Comparison of ENCODE assay signal across 8 cellular contexts in genomic region chr1:37890378-37891014, GRCh38. TPM values are rescaled to one million over a fixed set of nuclear protein-coding genes. Genes with fewer than 3 reads are reported as not detected.
A peak's percentile ranks its signal among the peaks of the same experiment; 100 is the strongest.
DNase-seq lines count a peak whose midpoint lies in the region; ATAC-seq and FAIRE-seq lines count a peak whose summit lies in the region.

No MANE protein-coding gene starts in this region.

- H3K27me3 Mint-ChIP-seq in activated CD4-positive, alpha-beta T cell treated with anti-CD3 and anti-CD28 coated beads, Interleukin-2, amount 10 ng/mL, durations not matched to agents 7 days and 5 days = no peaks in the 10 kb centered on the region

- H3K27ac Mint-ChIP-seq in activated CD4-positive, alpha-beta T cell treated with anti-CD3 and anti-CD28 coated beads, Interleukin-2, amount 10 ng/mL, durations not matched to agents 7 days and 5 days = no peak overlapping the region

- CTCF ChIA-PET in activated CD4-positive, alpha-beta T cell treated with anti-CD3 and anti-CD28 coated beads, Interleukin-2, amount 10 ng/mL, durations not matched to agents 7 days and 5 days (lab: Charles Lee) = no interaction called here

- no peak overlapping the region for H3K4me3 Mint-ChIP-seq in activated CD4-positive, alpha-beta T cell treated with anti-CD3 and anti-CD28 coated beads, Interleukin-2, amount 10 ng/mL, durations not matched to agents 7 days and 5 days

- peak; percentile 87 for FAIRE-seq in TTC549 (lab: Jason Lieb, UNC)

- POLR2A ChIA-PET in activated CD4-positive, alpha-beta T cell treated with anti-CD3 and anti-CD28 coated beads, Interleukin-2, amount 10 ng/mL, durations not matched to agents 7 days and 5 days (lab: Charles Lee) = no interaction called here

- H3K4me1 Mint-ChIP-seq in activated CD4-positive, alpha-beta T cell treated with anti-CD3 and anti-CD28 coated beads, Interleukin-2, amount 10 ng/mL, durations not matched to agents 7 days and 5 days = peaks cover 2% of the 10 kb centered on the region

- peaks cover 23% of the 10 kb centered on the region for H3K36me3 Mint-ChIP-seq in activated CD4-positive, alpha-beta T cell treated with anti-CD3 and anti-CD28 coated beads, Interleukin-2, amount 10 ng/mL, durations not matched to agents 7 days and 5 days (ENCODE audit: low read depth)

- H3K9me3 Mint-ChIP-seq in activated CD4-positive, alpha-beta T cell treated with anti-CD3 and anti-CD28 coated beads, Interleukin-2, amount 10 ng/mL, durations not matched to agents 7 days and 5 days = no peaks in the 10 kb centered on the region

- DNase-seq in activated CD4-positive, alpha-beta T cell treated with anti-CD3 and anti-CD28 coated beads, Interleukin-2, amount 10 ng/mL, durations not matched to agents 7 days and 5 days = peak; percentile 22
- DNase-seq in activated CD4-positive, alpha-beta T cell treated with anti-CD3 and anti-CD28 coated beads for 1 hour = no peak
- DNase-seq in NCI-H1417 (lab: John Stamatoyannopoulos, UW) (peak; percentile 6 to 69 (median 22)), glomerular visceral epithelial cell (ENCODE audit: extremely low spot score) (peak; percentile 41), smooth muscle cell of the brain vasculature (ENCODE audit: low read depth, low spot score) (peak; percentile 13)

- no peak for ATAC-seq in HG03378 (IDR thresholded peaks at IDR 0.05; ENCODE audit: unreplicated experiment)
- ATAC-seq in HG02884 (IDR thresholded peaks at IDR 0.05; ENCODE audit: unreplicated experiment) = no peak

RNA-seq across cellular contexts. Expression of gene MTF1, which starts 31.1 kb away (rescaled TPM):
- 10 to 100 TPM; 21.0 to 22.5 TPM for total RNA-seq in activated CD4-positive, alpha-beta T cell treated with anti-CD3 and anti-CD28 coated beads, Interleukin-2, amount 10 ng/mL, durations not matched to agents 7 days and 5 days

RNA-seq across cellular contexts. Expression of gene INPP5B, which starts 56.4 kb away (rescaled TPM):
- 10 to 100 TPM; 31.5 to 33.8 TPM for total RNA-seq in activated CD4-positive, alpha-beta T cell treated with anti-CD3 and anti-CD28 coated beads, Interleukin-2, amount 10 ng/mL, durations not matched to agents 7 days and 5 days
